Comparison of ENCODE assay signal across 18 cellular contexts in the genomic region with DNA sequence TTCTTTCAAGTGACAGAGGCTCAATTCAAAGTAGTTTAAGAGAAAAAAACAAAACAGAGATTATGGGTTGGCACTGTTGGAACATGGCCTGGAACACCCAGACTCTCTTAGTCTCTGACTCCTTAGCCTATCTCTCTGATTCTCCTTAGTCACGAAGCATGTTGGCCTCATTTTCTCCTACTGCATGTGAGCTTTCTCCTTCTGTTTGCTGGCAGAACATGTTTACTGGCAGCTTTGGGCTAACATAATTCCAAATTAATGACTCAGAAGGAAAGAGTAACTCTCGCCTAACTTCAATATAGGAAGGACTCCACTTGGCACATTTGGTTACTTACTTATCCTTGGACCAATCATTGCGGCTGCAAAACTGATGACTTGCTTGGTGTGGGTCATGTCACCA. TPM values are rescaled to one million over a fixed set of nuclear protein-coding genes. Genes with fewer than 3 reads are reported as not detected.
"Had no signal": no experiment of that assay in that cellular context is flagged by ENCODE, and none has a peak within 500 bp of the region (broad histone marks: within the 10 kb centered on the region; RNA-seq: fewer than 3 reads in every experiment).

No MANE protein-coding gene starts in this region.

- H3K9me3 Mint-ChIP-seq: activated naive CD8-positive, alpha-beta T cell treated with anti-CD3 and anti-CD28 coated beads, Interleukin-2, amount 10 ng/mL, durations not matched to agents 7 days and 5 days; activated T-helper 1 cell treated with anti-CD3 and anti-CD28 coated beads, Interleukin-12 subunit alpha, Interleukin-12 subunit beta, Interleukin-2, Interleukin-4 antibody, amounts not matched to agents 30 ng/mL and 10 ng/mL and 1 ng/mL, durations not matched to agents 14 hours and 24 hours and 36 hours; type B pancreatic cell had no signal

- H3K27ac Mint-ChIP-seq: activated naive CD8-positive, alpha-beta T cell treated with anti-CD3 and anti-CD28 coated beads, Interleukin-2, amount 10 ng/mL, durations not matched to agents 7 days and 5 days; activated T-helper 1 cell treated with anti-CD3 and anti-CD28 coated beads, Interleukin-12 subunit alpha, Interleukin-12 subunit beta, Interleukin-2, Interleukin-4 antibody, amounts not matched to agents 30 ng/mL and 10 ng/mL and 1 ng/mL, durations not matched to agents 14 hours and 24 hours and 36 hours; stimulated activated naive CD8-positive, alpha-beta T cell treated with anti-CD3 and anti-CD28 coated beads, Interleukin-15, Interleukin-2, amounts not matched to agents 100 ng/mL and 50 ng/mL, for 24 hours; type B pancreatic cell had no signal

- DNase-seq: activated CD4-positive, alpha-beta T cell treated with anti-CD3 and anti-CD28 coated beads, Interleukin-2, amount 50 U/mL, for 1 hour; activated naive CD4-positive, alpha-beta T cell; activated naive CD8-positive, alpha-beta T cell treated with anti-CD3 and anti-CD28 coated beads, Interleukin-2, amount 10 ng/mL, durations not matched to agents 7 days and 5 days; aorta; caudate nucleus; colonic mucosa; glutamatergic neuron; psoas muscle; spleen had no signal

- H3K27ac ChIP-seq: colonic mucosa, foreskin keratinocyte, psoas muscle, spleen had no signal

- H3K4me1 Mint-ChIP-seq: activated naive CD8-positive, alpha-beta T cell treated with anti-CD3 and anti-CD28 coated beads, Interleukin-2, amount 10 ng/mL, durations not matched to agents 7 days and 5 days had no signal

- H3K27me3 ChIP-seq: colonic mucosa had no signal

- H3K9me3 ChIP-seq: colonic mucosa, psoas muscle had no signal

- H3K36me3 ChIP-seq: colonic mucosa, spleen had no signal

- H3K36me3 Mint-ChIP-seq: activated naive CD8-positive, alpha-beta T cell treated with anti-CD3 and anti-CD28 coated beads, Interleukin-2, amount 10 ng/mL, durations not matched to agents 7 days and 5 days; type B pancreatic cell had no signal

- H3K4me3 ChIP-seq: colonic mucosa, psoas muscle, spleen had no signal

- H3K4me3 Mint-ChIP-seq: activated naive CD8-positive, alpha-beta T cell treated with anti-CD3 and anti-CD28 coated beads, Interleukin-2, amount 10 ng/mL, durations not matched to agents 7 days and 5 days; activated T-helper 1 cell treated with anti-CD3 and anti-CD28 coated beads, Interleukin-12 subunit alpha, Interleukin-12 subunit beta, Interleukin-2, Interleukin-4 antibody, amounts not matched to agents 30 ng/mL and 10 ng/mL and 1 ng/mL, durations not matched to agents 14 hours and 24 hours and 36 hours; stimulated activated naive CD8-positive, alpha-beta T cell treated with anti-CD3 and anti-CD28 coated beads, Interleukin-15, Interleukin-2, amounts not matched to agents 100 ng/mL and 50 ng/mL, for 24 hours; type B pancreatic cell had no signal

- H3K4me1 ChIP-seq: colonic mucosa, foreskin keratinocyte, psoas muscle had no signal

- ATAC-seq: activated CD4-positive, CD25-positive, alpha-beta regulatory T cell treated with anti-CD3 and anti-CD28 coated beads, Interleukin-2, amount 50 U/mL, for 24 hours; esophagus mucosa; foreskin keratinocyte; psoas muscle; sciatic nerve had no signal

RNA-seq across cellular contexts. Expression of gene CCDC39, which starts 21.7 kb away (rescaled TPM):
- total RNA-seq: activated CD8-positive, alpha-beta memory T cell treated with anti-CD3 and anti-CD28 coated beads for 36 hours; activated naive CD8-positive, alpha-beta T cell treated with anti-CD3 and anti-CD28 coated beads, Interleukin-2, amount 10 ng/mL, durations not matched to agents 7 days and 5 days; activated T-helper 1 cell treated with anti-CD3 and anti-CD28 coated beads, Interleukin-12 subunit alpha, Interleukin-12 subunit beta, Interleukin-2, Interleukin-4 antibody, amounts not matched to agents 30 ng/mL and 10 ng/mL and 1 ng/mL, durations not matched to agents 14 hours and 24 hours and 36 hours; colonic mucosa; esophagus mucosa; foreskin keratinocyte; osteoblast had no signal
- polyA plus RNA-seq: aorta, foreskin keratinocyte had no signal
